ENCODE assay signal across 1 cellular context in genomic region chr2:120915670-120916069, GRCh38.
TF ChIP-seq lines count a peak whose summit lies in the region.

No MANE protein-coding gene starts in this region.

TF ChIP-seq in endothelial cell of umbilical vein, 7 proteins besides CTCF, POLR2A, EP300 and RAD21 (continued from another document):
- TF ChIP-seq MAX (IDR thresholded peaks at IDR 0.05; ENCODE audit: insufficient read depth, insufficient read length) = no peak
